In the genomic region with DNA sequence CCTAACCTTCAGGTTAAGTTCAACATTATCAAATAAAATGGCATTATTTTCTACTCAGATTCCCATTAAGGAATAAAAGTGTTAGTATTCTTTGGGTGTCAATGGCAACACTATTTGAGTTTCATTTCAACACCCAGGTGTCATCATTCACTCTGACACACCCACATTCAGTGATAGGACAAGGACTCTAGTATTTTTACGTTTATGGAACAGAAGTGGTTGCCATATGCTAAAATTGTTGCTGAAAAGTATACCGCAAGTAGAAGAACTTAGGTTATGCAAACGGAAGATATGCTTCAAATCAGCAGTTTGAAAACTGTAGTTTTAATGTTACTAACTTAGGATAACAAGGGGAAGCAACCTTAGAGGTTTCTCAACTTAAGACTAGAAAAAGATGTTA, we compare ENCODE assay signal across 1 cellular context.
TF ChIP-seq lines count a peak whose summit lies in the region.

No MANE protein-coding gene starts in this region.

TF ChIP-seq in GM12878, 131 proteins besides CTCF, POLR2A, EP300 and RAD21 (continued from another document):
- TF ChIP-seq, protein P1, sequence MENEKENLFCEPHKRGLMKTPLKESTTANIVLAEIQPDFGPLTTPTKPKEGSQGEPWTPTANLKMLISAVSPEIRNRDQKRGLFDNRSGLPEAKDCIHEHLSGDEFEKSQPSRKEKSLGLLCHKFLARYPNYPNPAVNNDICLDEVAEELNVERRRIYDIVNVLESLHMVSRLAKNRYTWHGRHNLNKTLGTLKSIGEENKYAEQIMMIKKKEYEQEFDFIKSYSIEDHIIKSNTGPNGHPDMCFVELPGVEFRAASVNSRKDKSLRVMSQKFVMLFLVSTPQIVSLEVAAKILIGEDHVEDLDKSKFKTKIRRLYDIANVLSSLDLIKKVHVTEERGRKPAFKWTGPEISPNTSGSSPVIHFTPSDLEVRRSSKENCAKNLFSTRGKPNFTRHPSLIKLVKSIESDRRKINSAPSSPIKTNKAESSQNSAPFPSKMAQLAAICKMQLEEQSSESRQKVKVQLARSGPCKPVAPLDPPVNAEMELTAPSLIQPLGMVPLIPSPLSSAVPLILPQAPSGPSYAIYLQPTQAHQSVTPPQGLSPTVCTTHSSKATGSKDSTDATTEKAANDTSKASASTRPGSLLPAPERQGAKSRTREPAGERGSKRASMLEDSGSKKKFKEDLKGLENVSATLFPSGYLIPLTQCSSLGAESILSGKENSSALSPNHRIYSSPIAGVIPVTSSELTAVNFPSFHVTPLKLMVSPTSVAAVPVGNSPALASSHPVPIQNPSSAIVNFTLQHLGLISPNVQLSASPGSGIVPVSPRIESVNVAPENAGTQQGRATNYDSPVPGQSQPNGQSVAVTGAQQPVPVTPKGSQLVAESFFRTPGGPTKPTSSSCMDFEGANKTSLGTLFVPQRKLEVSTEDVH (IDR thresholded peaks at IDR 0.05; ENCODE audit: low read depth, partially characterized antibody) = peak; percentile 20
- TF ChIP-seq, protein P2, sequence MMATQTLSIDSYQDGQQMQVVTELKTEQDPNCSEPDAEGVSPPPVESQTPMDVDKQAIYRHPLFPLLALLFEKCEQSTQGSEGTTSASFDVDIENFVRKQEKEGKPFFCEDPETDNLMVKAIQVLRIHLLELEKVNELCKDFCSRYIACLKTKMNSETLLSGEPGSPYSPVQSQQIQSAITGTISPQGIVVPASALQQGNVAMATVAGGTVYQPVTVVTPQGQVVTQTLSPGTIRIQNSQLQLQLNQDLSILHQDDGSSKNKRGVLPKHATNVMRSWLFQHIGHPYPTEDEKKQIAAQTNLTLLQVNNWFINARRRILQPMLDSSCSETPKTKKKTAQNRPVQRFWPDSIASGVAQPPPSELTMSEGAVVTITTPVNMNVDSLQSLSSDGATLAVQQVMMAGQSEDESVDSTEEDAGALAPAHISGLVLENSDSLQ (IDR thresholded peaks at IDR 0.05) = peak; percentile 59
- TF ChIP-seq NR2F1 (conservative IDR thresholded peaks at IDR 0.05) = no peak
- TF ChIP-seq, protein P3, sequence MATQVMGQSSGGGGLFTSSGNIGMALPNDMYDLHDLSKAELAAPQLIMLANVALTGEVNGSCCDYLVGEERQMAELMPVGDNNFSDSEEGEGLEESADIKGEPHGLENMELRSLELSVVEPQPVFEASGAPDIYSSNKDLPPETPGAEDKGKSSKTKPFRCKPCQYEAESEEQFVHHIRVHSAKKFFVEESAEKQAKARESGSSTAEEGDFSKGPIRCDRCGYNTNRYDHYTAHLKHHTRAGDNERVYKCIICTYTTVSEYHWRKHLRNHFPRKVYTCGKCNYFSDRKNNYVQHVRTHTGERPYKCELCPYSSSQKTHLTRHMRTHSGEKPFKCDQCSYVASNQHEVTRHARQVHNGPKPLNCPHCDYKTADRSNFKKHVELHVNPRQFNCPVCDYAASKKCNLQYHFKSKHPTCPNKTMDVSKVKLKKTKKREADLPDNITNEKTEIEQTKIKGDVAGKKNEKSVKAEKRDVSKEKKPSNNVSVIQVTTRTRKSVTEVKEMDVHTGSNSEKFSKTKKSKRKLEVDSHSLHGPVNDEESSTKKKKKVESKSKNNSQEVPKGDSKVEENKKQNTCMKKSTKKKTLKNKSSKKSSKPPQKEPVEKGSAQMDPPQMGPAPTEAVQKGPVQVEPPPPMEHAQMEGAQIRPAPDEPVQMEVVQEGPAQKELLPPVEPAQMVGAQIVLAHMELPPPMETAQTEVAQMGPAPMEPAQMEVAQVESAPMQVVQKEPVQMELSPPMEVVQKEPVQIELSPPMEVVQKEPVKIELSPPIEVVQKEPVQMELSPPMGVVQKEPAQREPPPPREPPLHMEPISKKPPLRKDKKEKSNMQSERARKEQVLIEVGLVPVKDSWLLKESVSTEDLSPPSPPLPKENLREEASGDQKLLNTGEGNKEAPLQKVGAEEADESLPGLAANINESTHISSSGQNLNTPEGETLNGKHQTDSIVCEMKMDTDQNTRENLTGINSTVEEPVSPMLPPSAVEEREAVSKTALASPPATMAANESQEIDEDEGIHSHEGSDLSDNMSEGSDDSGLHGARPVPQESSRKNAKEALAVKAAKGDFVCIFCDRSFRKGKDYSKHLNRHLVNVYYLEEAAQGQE (IDR thresholded peaks at IDR 0.05; ENCODE audit: low read depth, low read length) = no peak
